In the genomic region with DNA sequence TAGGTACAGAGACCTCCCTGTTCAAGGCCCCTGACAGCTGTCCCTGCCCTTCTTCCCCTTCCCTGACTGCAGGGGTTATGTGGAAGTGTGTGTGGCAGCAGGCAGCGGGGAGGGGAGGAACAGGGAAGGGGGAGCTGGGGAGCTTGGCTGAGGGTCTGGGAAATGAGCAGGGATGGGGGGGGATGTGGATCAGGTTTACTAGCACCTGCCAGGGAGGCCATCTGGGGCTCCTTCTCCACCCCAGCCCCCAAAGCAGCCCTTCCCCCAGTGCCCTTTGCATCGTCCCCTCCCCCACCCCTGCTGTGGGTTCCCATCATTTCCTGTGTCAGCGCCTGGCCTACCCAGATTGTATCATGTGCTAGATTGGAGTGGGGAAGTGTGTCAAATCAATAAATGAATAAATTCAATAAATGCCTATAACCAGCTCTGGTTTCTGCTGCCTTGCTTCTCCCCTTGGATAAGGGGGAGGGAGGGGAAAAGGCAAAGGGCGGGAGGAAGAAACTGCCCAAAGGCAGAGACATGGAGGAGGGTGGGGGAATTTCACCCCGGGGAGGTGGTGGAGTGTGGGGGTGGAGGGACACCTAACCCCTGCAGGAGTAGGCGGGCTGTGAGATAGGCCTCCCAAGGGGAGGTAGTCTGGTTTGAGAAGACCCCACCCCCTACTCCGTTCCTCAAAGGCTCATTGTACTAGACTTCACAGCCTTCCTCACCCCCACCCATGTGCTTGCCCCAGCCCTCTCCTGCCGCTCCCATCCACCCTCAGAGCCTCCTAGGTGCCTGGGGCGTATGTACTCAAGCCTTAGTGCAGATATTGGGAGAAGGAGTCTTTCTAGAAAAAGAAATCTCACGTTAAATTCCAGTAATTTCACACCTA, we compare ENCODE assay signal across 1 cellular context.
TF ChIP-seq lines count a peak whose summit lies in the region.

No MANE protein-coding gene starts in this region.

TF ChIP-seq in HepG2, 621 proteins besides CTCF, POLR2A, EP300 and RAD21:
- TF ChIP-seq, protein P1, sequence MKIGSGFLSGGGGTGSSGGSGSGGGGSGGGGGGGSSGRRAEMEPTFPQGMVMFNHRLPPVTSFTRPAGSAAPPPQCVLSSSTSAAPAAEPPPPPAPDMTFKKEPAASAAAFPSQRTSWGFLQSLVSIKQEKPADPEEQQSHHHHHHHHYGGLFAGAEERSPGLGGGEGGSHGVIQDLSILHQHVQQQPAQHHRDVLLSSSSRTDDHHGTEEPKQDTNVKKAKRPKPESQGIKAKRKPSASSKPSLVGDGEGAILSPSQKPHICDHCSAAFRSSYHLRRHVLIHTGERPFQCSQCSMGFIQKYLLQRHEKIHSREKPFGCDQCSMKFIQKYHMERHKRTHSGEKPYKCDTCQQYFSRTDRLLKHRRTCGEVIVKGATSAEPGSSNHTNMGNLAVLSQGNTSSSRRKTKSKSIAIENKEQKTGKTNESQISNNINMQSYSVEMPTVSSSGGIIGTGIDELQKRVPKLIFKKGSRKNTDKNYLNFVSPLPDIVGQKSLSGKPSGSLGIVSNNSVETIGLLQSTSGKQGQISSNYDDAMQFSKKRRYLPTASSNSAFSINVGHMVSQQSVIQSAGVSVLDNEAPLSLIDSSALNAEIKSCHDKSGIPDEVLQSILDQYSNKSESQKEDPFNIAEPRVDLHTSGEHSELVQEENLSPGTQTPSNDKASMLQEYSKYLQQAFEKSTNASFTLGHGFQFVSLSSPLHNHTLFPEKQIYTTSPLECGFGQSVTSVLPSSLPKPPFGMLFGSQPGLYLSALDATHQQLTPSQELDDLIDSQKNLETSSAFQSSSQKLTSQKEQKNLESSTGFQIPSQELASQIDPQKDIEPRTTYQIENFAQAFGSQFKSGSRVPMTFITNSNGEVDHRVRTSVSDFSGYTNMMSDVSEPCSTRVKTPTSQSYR (CRISPR knock-in tag; IDR thresholded peaks at IDR 0.05; ENCODE audit: borderline replicate concordance), result peak; percentile 74
- no peak for TF ChIP-seq ZNF552 (CRISPR knock-in tag; IDR thresholded peaks at IDR 0.05; ENCODE audit: borderline replicate concordance)
